ENCODE assay signal across 17 cellular contexts in genomic region chr6:85493389-85493788, GRCh38.
"Had no signal": no experiment of that assay in that cellular context is flagged by ENCODE, and none has a peak within 500 bp of the region (broad histone marks: within the 10 kb centered on the region; RNA-seq: fewer than 3 reads in every experiment).

No MANE protein-coding gene starts in this region.

- H3K4me3 ChIP-seq: colonic mucosa had no signal

- H3K36me3 ChIP-seq: colonic mucosa had no signal

- H3K4me1 ChIP-seq: colonic mucosa had no signal

- H3K27me3 ChIP-seq: brain microvascular endothelial cell, colonic mucosa had no signal

- H3K27ac ChIP-seq: brain microvascular endothelial cell, colonic mucosa had no signal

- DNase-seq: activated CD4-positive, alpha-beta memory T cell treated with anti-CD3 and anti-CD28 coated beads, Interleukin-2, amount 10 ng/mL, durations not matched to agents 7 days and 5 days; activated CD4-positive, alpha-beta T cell treated with anti-CD3 and anti-CD28 coated beads for 36 hours; activated naive CD4-positive, alpha-beta T cell treated with Interleukin-2 at 50 U/mL for 16 hours; activated T-cell treated with anti-CD3 and anti-CD28 coated beads, Interleukin-2, amount 50 U/mL, for 1 hour; anterior cingulate cortex; brain microvascular endothelial cell; colonic mucosa; erythroblast; foreskin melanocyte; glutamatergic neuron; hypothalamus; islet precursor cell; mammary epithelial cell; retina; stimulated activated CD8-positive, alpha-beta memory T cell treated with anti-CD3 and anti-CD28 coated beads, Interleukin-4, amount 100 ng/mL, for 48 hours; stimulated activated naive CD4-positive, alpha-beta T cell had no signal

- H3K9me3 ChIP-seq: colonic mucosa had no signal

- ATAC-seq: activated CD4-positive, alpha-beta T cell treated with anti-CD3 and anti-CD28 coated beads for 36 hours; WTC11 had no signal
